Comparison of ENCODE assay signal across 8 cellular contexts in genomic region chr5:139651863-139652787, GRCh38. TPM values are rescaled to one million over a fixed set of nuclear protein-coding genes. Genes with fewer than 3 reads are reported as not detected.
DNase-seq lines count a peak whose midpoint lies in the region; ATAC-seq, FAIRE-seq and TF ChIP-seq lines count a peak whose summit lies in the region.

No MANE protein-coding gene starts in this region.

- peak; percentile 93 for DNase-seq in GM12865 (ENCODE audit: low read depth)
- DNase-seq in H54 (ENCODE audit: insufficient read length, low spot score) = peak; percentile 79
- DNase-seq in MG63 = peak; percentile 89
- peak; percentile 48 for DNase-seq in activated CD4-positive, alpha-beta T cell treated with anti-CD3 and anti-CD28 coated beads, Interleukin-2, amount 50 U/mL, for 4 hours
- DNase-seq in effector memory CD4-positive, alpha-beta T cell = peak; percentile 31 to 70 (median 35)
- peak; percentile 84 for DNase-seq in lower lobe of right lung
- DNase-seq in stimulated activated CD8-positive, alpha-beta memory T cell treated with anti-CD3 and anti-CD28 coated beads, Interleukin-4, amount 100 ng/mL, for 4 hours (ENCODE audit: low read depth in 2 of 2, low spot score in 1 of 2) = peak; percentile 36 to 65

- peak; percentile 6 for FAIRE-seq in H54 (lab: Jason Lieb, UNC)

- TF ChIP-seq CTCF in GM12865 (IDR thresholded peaks at IDR 0.05; ENCODE audit: insufficient read depth, low read depth, low read length, missing control alignments) (no peak), lower lobe of right lung (IDR thresholded peaks at IDR 0.05) (no peak)

- H3K36me3 ChIP-seq in MG63 (peaks cover 51% of the 10 kb centered on the region), lower lobe of right lung (no peaks in the 10 kb centered on the region)
- no peaks in the 10 kb centered on the region for H3K36me3 ChIP-seq in effector memory CD4-positive, alpha-beta T cell (ENCODE audit: control insufficient read depth, insufficient read depth, low read length)

- H3K4me3 ChIP-seq in GM12865 (ENCODE audit: low read depth, low read length) (peak overlapping the region; percentile 84), MG63 (peak overlapping the region; percentile 98), lower lobe of right lung (peak overlapping the region; percentile 94)
- H3K4me3 ChIP-seq in effector memory CD4-positive, alpha-beta T cell (ENCODE audit: insufficient read depth, low read depth, low read length, poor library complexity, severe bottlenecking) = no peak overlapping the region

- TF ChIP-seq POLR2A in H54 (IDR thresholded peaks at IDR 0.05; ENCODE audit: low read depth, low read length) = no peak

- no peak overlapping the region for H3K27ac ChIP-seq in effector memory CD4-positive, alpha-beta T cell (ENCODE audit: insufficient read depth, low read length, poor library complexity, severe bottlenecking)
- peak overlapping the region; percentile 86 for H3K27ac ChIP-seq in lower lobe of right lung

- peaks cover 30% of the 10 kb centered on the region for H3K4me1 ChIP-seq in effector memory CD4-positive, alpha-beta T cell (ENCODE audit: control insufficient read depth, insufficient read depth, low read length, poor library complexity, severe bottlenecking)
- peaks cover 85% of the 10 kb centered on the region for H3K4me1 ChIP-seq in lower lobe of right lung

- H3K27me3 ChIP-seq in MG63 = no peaks in the 10 kb centered on the region
- peaks cover 51% of the 10 kb centered on the region for H3K27me3 ChIP-seq in effector memory CD4-positive, alpha-beta T cell (replicated peaks; ENCODE audit: control insufficient read depth, insufficient read depth, low read length, poor library complexity, severe bottlenecking)
- no peaks in the 10 kb centered on the region for H3K27me3 ChIP-seq in lower lobe of right lung (ENCODE audit: low read depth)

- intact Hi-C loops in lower lobe of right lung (cut with DNase I) = no loop called here

- H3K9me3 ChIP-seq in MG63 (no peaks in the 10 kb centered on the region), lower lobe of right lung (no peaks in the 10 kb centered on the region)
- no peaks in the 10 kb centered on the region for H3K9me3 ChIP-seq in effector memory CD4-positive, alpha-beta T cell (ENCODE audit: control insufficient read depth, low read length)

- peak; percentile 59 to 60 for ATAC-seq in lower lobe of right lung
- ATAC-seq in HG03565 (IDR thresholded peaks at IDR 0.05; ENCODE audit: unreplicated experiment) = no peak

RNA-seq across cellular contexts. Expression of gene CXXC5, which starts 4.0 kb away (rescaled TPM):
- 133 and 193 TPM in 2 replicates for total RNA-seq in MG63 (2014; rRNA removed; shearing (Covaris generic); ENCODE audit: low replicate concordance)
- total RNA-seq in lower lobe of right lung = 27.3 TPM

Comparison
In these comparisons a context has a peak if more than half of its experiments do, and no peak if none do; other contexts are left out.
1. DNase-seq: peak in every context shown above with its lines; median percentile 93 in GM12865; 89 in MG63; 84 in lower lobe of right lung; 79 in H54; 50 in stimulated activated CD8-positive, alpha-beta memory T cell treated with anti-CD3 and anti-CD28 coated beads, Interleukin-4, amount 100 ng/mL, for 4 hours; 48 in activated CD4-positive, alpha-beta T cell treated with anti-CD3 and anti-CD28 coated beads, Interleukin-2, amount 50 U/mL, for 4 hours; 35 in effector memory CD4-positive, alpha-beta T cell.